Comparison of ENCODE assay signal across 8 cellular contexts in genomic region chr3:113744941-113745272, GRCh38. TPM values are rescaled to one million over a fixed set of nuclear protein-coding genes. Genes with fewer than 3 reads are reported as not detected.
DNase-seq lines count a peak whose midpoint lies in the region; ATAC-seq and TF ChIP-seq lines count a peak whose summit lies in the region.

No MANE protein-coding gene starts in this region.

- H3K9me3 ChIP-seq in thoracic aorta = no peaks in the 10 kb centered on the region

- H3K36me3 ChIP-seq in thoracic aorta = no peaks in the 10 kb centered on the region

- CTCF ChIA-PET in activated CD8-positive, alpha-beta memory T cell treated with anti-CD3 and anti-CD28 coated beads, Interleukin-2, amount 10 ng/mL, durations not matched to agents 7 days and 5 days (lab: Charles Lee) = interaction anchor here (0.7 to 5.1 kb wide), 25 partner anchors 10 to 547 kb away, joined by 3 to 43 read pairs (median 4); partner anchors contain the start of genes SPICE1 and USF3

- peaks cover 12 to 47% of the 10 kb centered on the region in 2 donors for H3K4me1 ChIP-seq in thoracic aorta (ENCODE audit: control insufficient read depth in 1 of 2, low read depth in 2 of 2)

- peak overlapping the region; percentile 92 for H3K4me3 Mint-ChIP-seq in activated CD8-positive, alpha-beta memory T cell treated with anti-CD3 and anti-CD28 coated beads, Interleukin-2, amount 10 ng/mL, durations not matched to agents 7 days and 5 days
- peak overlapping the region; percentile 97 for H3K4me3 Mint-ChIP-seq in activated naive CD8-positive, alpha-beta T cell treated with anti-CD3 and anti-CD28 coated beads, Interleukin-2, amount 50 U/mL, for 24 hours

- no peaks in the 10 kb centered on the region for H3K27me3 Mint-ChIP-seq in activated CD8-positive, alpha-beta memory T cell treated with anti-CD3 and anti-CD28 coated beads, Interleukin-2, amount 10 ng/mL, durations not matched to agents 7 days and 5 days
- no peaks in the 10 kb centered on the region for H3K27me3 Mint-ChIP-seq in activated naive CD8-positive, alpha-beta T cell treated with anti-CD3 and anti-CD28 coated beads, Interleukin-2, amount 50 U/mL, for 24 hours

- peak overlapping the region; percentile 94 for H3K4me3 ChIP-seq in thoracic aorta

- H3K27ac ChIP-seq in layer of hippocampus (ENCODE audit: low read depth, low read length) (peak overlapping the region; percentile 100), thoracic aorta (peak overlapping the region; percentile 98 to 100)

- peaks cover 61% of the 10 kb centered on the region for H3K4me1 Mint-ChIP-seq in activated CD8-positive, alpha-beta memory T cell treated with anti-CD3 and anti-CD28 coated beads, Interleukin-2, amount 10 ng/mL, durations not matched to agents 7 days and 5 days
- peaks cover 77% of the 10 kb centered on the region for H3K4me1 Mint-ChIP-seq in activated naive CD8-positive, alpha-beta T cell treated with anti-CD3 and anti-CD28 coated beads, Interleukin-2, amount 50 U/mL, for 24 hours

- no peak for DNase-seq in activated CD8-positive, alpha-beta memory T cell treated with anti-CD3 and anti-CD28 coated beads, Interleukin-2, amount 10 ng/mL, durations not matched to agents 7 days and 5 days
- no peak for DNase-seq in activated CD8-positive, alpha-beta memory T cell treated with anti-CD3 and anti-CD28 coated beads, Interleukin-2, amount 50 U/mL, for 4 hours
- DNase-seq in activated naive CD8-positive, alpha-beta T cell treated with anti-CD3 and anti-CD28 coated beads, Interleukin-2, amount 50 U/mL, for 24 hours = no peak
- DNase-seq in thoracic aorta (ENCODE audit: low spot score) (no peak), NCI-H2081 treated with DMSO at 0.1 percent for 48 hours (lab: John Stamatoyannopoulos, UW) (no peak), glomerular visceral epithelial cell (ENCODE audit: extremely low spot score) (no peak), NCI-H2029 treated with DMSO at 0.1 percent for 48 hours (lab: John Stamatoyannopoulos, UW) (no peak)

- ATAC-seq in activated CD8-positive, alpha-beta memory T cell treated with anti-CD3 and anti-CD28 coated beads, Interleukin-2, amount 10 ng/mL, durations not matched to agents 7 days and 5 days = no peak
- ATAC-seq in activated naive CD8-positive, alpha-beta T cell treated with anti-CD3 and anti-CD28 coated beads, Interleukin-2, amount 50 U/mL, for 24 hours = no peak
- no peak for ATAC-seq in thoracic aorta (ENCODE audit: insufficient number of reproducible peaks, low FRiP score, low read depth)

- H3K27ac Mint-ChIP-seq in activated CD8-positive, alpha-beta memory T cell treated with anti-CD3 and anti-CD28 coated beads, Interleukin-2, amount 10 ng/mL, durations not matched to agents 7 days and 5 days = peak overlapping the region; percentile 100
- H3K27ac Mint-ChIP-seq in activated naive CD8-positive, alpha-beta T cell treated with anti-CD3 and anti-CD28 coated beads, Interleukin-2, amount 50 U/mL, for 24 hours = peak overlapping the region; percentile 99

- no peaks in the 10 kb centered on the region for H3K9me3 Mint-ChIP-seq in activated CD8-positive, alpha-beta memory T cell treated with anti-CD3 and anti-CD28 coated beads, Interleukin-2, amount 10 ng/mL, durations not matched to agents 7 days and 5 days (ENCODE audit: low read depth)
- H3K9me3 Mint-ChIP-seq in activated naive CD8-positive, alpha-beta T cell treated with anti-CD3 and anti-CD28 coated beads, Interleukin-2, amount 50 U/mL, for 24 hours = no peaks in the 10 kb centered on the region

- H3K27me3 ChIP-seq in layer of hippocampus (ENCODE audit: control insufficient read depth, insufficient read depth, low read length) (no peaks in the 10 kb centered on the region), thoracic aorta (replicated peaks; ENCODE audit: insufficient read depth) (no peaks in the 10 kb centered on the region)

- peaks cover 18% of the 10 kb centered on the region for H3K36me3 Mint-ChIP-seq in activated CD8-positive, alpha-beta memory T cell treated with anti-CD3 and anti-CD28 coated beads, Interleukin-2, amount 10 ng/mL, durations not matched to agents 7 days and 5 days
- H3K36me3 Mint-ChIP-seq in activated naive CD8-positive, alpha-beta T cell treated with anti-CD3 and anti-CD28 coated beads, Interleukin-2, amount 50 U/mL, for 24 hours (ENCODE audit: low read depth) = peaks cover 39% of the 10 kb centered on the region

- TF ChIP-seq CTCF in thoracic aorta (IDR thresholded peaks at IDR 0.05) = peak; percentile 47

RNA-seq across cellular contexts. Expression of gene NAA50, which starts 1.1 kb away (rescaled TPM):
- total RNA-seq in activated CD8-positive, alpha-beta memory T cell treated with anti-CD3 and anti-CD28 coated beads, Interleukin-2, amount 10 ng/mL, durations not matched to agents 7 days and 5 days = 100 to 1,000 TPM; 106 to 134 TPM
- total RNA-seq in thoracic aorta = 10 to 100 TPM; 58.3 to 78.2 TPM

RNA-seq across cellular contexts. Expression of gene ATP6V1A, which starts 1.9 kb away (rescaled TPM):
- 10 to 100 TPM; 30.0 to 50.3 TPM for total RNA-seq in activated CD8-positive, alpha-beta memory T cell treated with anti-CD3 and anti-CD28 coated beads, Interleukin-2, amount 10 ng/mL, durations not matched to agents 7 days and 5 days
- total RNA-seq in thoracic aorta = 10 to 100 TPM; 27.8 to 32.2 TPM

RNA-seq across cellular contexts. Expression of gene USF3, which starts 48.5 kb away (rescaled TPM):
- 10 to 100 TPM; 14.5 to 15.2 TPM for total RNA-seq in activated CD8-positive, alpha-beta memory T cell treated with anti-CD3 and anti-CD28 coated beads, Interleukin-2, amount 10 ng/mL, durations not matched to agents 7 days and 5 days
- 10 to 100 TPM; 14.8 to 20.3 TPM for total RNA-seq in thoracic aorta
